In the genomic region with DNA sequence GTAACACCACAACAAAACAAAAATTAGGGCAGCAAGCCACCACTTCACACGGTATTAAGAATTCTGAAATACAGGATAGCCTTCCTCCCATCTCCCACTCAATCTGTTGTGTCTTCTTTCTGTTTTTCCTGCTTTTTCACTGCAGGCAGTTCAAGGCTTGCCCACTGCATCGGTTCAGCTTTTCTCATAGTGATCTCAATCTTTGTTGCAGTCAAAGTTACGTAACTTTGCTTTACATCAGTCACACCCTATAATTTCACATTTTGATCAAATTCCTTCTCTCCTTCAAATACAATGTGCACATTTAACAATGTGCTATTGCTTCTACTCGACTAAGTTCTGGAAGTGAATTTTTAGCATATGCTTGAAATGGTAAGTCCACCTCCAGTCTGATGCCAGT, we compare ENCODE assay signal across 35 cellular contexts.
"Had no signal": no experiment of that assay in that cellular context is flagged by ENCODE, and none has a peak within 500 bp of the region (broad histone marks: within the 10 kb centered on the region; RNA-seq: fewer than 3 reads in every experiment).

No MANE protein-coding gene starts in this region.

- DNase-seq: activated CD4-positive, alpha-beta memory T cell treated with anti-CD3 and anti-CD28 coated beads, Interleukin-2, amount 10 ng/mL, durations not matched to agents 7 days and 5 days; activated CD4-positive, alpha-beta T cell treated with anti-CD3 and anti-CD28 coated beads for 1 hour; activated CD4-positive, alpha-beta T cell treated with anti-CD3 and anti-CD28 coated beads, Interleukin-2, amount 10 ng/mL, durations not matched to agents 7 days and 5 days; activated CD8-positive, alpha-beta memory T cell treated with anti-CD3 and anti-CD28 coated beads, Interleukin-2, amount 50 U/mL, for 48 hours; activated gamma-delta T cell treated with Interleukin-2 at 50 U/mL for 16 hours; activated naive CD4-positive, alpha-beta T cell treated with anti-CD3 and anti-CD28 coated beads, Interleukin-2, amount 50 U/mL, for 16 hours; activated T-cell treated with anti-CD3 and anti-CD28 coated beads, Interleukin-2, amount 50 U/mL, for 24 hours; dorsolateral prefrontal cortex; effector memory CD8-positive, alpha-beta T cell; glutamatergic neuron; kidney; left colon; midbrain; naive thymus-derived CD4-positive, alpha-beta T cell; ovary; small intestine; stimulated activated CD4-positive, alpha-beta T cell treated with anti-CD3 and anti-CD28 coated beads, Interleukin-1b, Interleukin-23, amount 100 ng/mL, for 48 hours; stimulated activated CD4-positive, alpha-beta T cell treated with anti-CD3 and anti-CD28 coated beads, Interleukin-4, amount 100 ng/mL, for 4 hours; stimulated activated CD8-positive, alpha-beta memory T cell treated with anti-CD3 and anti-CD28 coated beads, Interleukin-4, amount 100 ng/mL, for 48 hours; stimulated activated naive CD8-positive, alpha-beta T cell treated with anti-CD3 and anti-CD28 coated beads, Interleukin-15, amount 100 ng/mL, for 72 hours; substantia nigra; T-helper 2 cell; upper lobe of right lung had no signal

- H3K9me3 ChIP-seq: ovary had no signal

- H3K36me3 Mint-ChIP-seq: stimulated activated memory B cell treated with anti-CD40 and anti-IgM and Interleukin-4, amounts not matched to agents 10 μg/mL and 1 μg/mL and 100 μg/mL, for 72 hours had no signal

- H3K27me3 ChIP-seq: cardiac muscle cell, dorsolateral prefrontal cortex, hepatocyte, ovary, upper lobe of right lung had no signal

- H3K4me2 ChIP-seq: hepatocyte had no signal

- H3K4me1 Mint-ChIP-seq: activated CD4-positive, alpha-beta memory T cell treated with anti-CD3 and anti-CD28 coated beads, Interleukin-2, amount 10 ng/mL, durations not matched to agents 7 days and 5 days; activated CD4-positive, alpha-beta T cell treated with anti-CD3 and anti-CD28 coated beads, Interleukin-2, amount 10 ng/mL, durations not matched to agents 7 days and 5 days; activated T-helper 17 cell treated with anti-CD3 and anti-CD28 coated beads, Interleukin-2, amount 50 U/mL, for 72 hours; memory B cell; stimulated activated memory B cell treated with anti-CD40 and anti-IgM and Interleukin-4, amounts not matched to agents 10 μg/mL and 1 μg/mL and 100 μg/mL, for 72 hours; stimulated activated naive CD8-positive, alpha-beta T cell treated with anti-CD3 and anti-CD28 coated beads, Interleukin-15, amount 100 ng/mL, for 72 hours; WTC11 had no signal

- FAIRE-seq: endothelial cell of umbilical vein, frontal cortex, kidney, small intestine had no signal

- H3K9me3 Mint-ChIP-seq: effector memory CD8-positive, alpha-beta T cell had no signal

- H3K27ac Mint-ChIP-seq: activated CD4-positive, alpha-beta memory T cell treated with anti-CD3 and anti-CD28 coated beads, Interleukin-2, amount 10 ng/mL, durations not matched to agents 7 days and 5 days; activated CD4-positive, alpha-beta T cell treated with anti-CD3 and anti-CD28 coated beads, Interleukin-2, amount 10 ng/mL, durations not matched to agents 7 days and 5 days; activated T-cell treated with anti-CD3 and anti-CD28 coated beads, Interleukin-2, amount 50 U/mL, for 24 hours; activated T-helper 17 cell treated with anti-CD3 and anti-CD28 coated beads, Interleukin-2, amount 50 U/mL, for 72 hours; effector memory CD8-positive, alpha-beta T cell; memory B cell; naive thymus-derived CD4-positive, alpha-beta T cell; progenitor cell of endocrine pancreas; stimulated activated memory B cell treated with anti-CD40 and anti-IgM and Interleukin-4, amounts not matched to agents 10 μg/mL and 1 μg/mL and 100 μg/mL, for 72 hours; stimulated activated naive CD8-positive, alpha-beta T cell treated with anti-CD3 and anti-CD28 coated beads, Interleukin-15, amount 100 ng/mL, for 72 hours; WTC11 had no signal

- H3K27ac ChIP-seq: cardiac muscle cell, coronary artery, dorsolateral prefrontal cortex, hepatocyte, ovary, upper lobe of right lung had no signal

- H3K79me2 ChIP-seq: hepatocyte had no signal

- H3K27me3 Mint-ChIP-seq: activated T-cell treated with anti-CD3 and anti-CD28 coated beads, Interleukin-2, amount 50 U/mL, for 24 hours; activated T-helper 17 cell treated with anti-CD3 and anti-CD28 coated beads, Interleukin-2, amount 50 U/mL, for 72 hours; effector memory CD8-positive, alpha-beta T cell; memory B cell; progenitor cell of endocrine pancreas; stimulated activated memory B cell treated with anti-CD40 and anti-IgM and Interleukin-4, amounts not matched to agents 10 μg/mL and 1 μg/mL and 100 μg/mL, for 72 hours; stimulated activated naive CD8-positive, alpha-beta T cell treated with anti-CD3 and anti-CD28 coated beads, Interleukin-15, amount 100 ng/mL, for 72 hours had no signal

- H3K4me3 ChIP-seq: cardiac muscle cell, coronary artery, dorsolateral prefrontal cortex, hepatocyte, ovary, upper lobe of right lung had no signal

- H3K4me1 ChIP-seq: upper lobe of right lung had no signal

- H3K4me3 Mint-ChIP-seq: activated CD4-positive, alpha-beta memory T cell treated with anti-CD3 and anti-CD28 coated beads, Interleukin-2, amount 10 ng/mL, durations not matched to agents 7 days and 5 days; activated CD4-positive, alpha-beta T cell treated with anti-CD3 and anti-CD28 coated beads, Interleukin-2, amount 10 ng/mL, durations not matched to agents 7 days and 5 days; activated T-cell treated with anti-CD3 and anti-CD28 coated beads, Interleukin-2, amount 50 U/mL, for 24 hours; activated T-helper 17 cell treated with anti-CD3 and anti-CD28 coated beads, Interleukin-2, amount 50 U/mL, for 72 hours; effector memory CD8-positive, alpha-beta T cell; memory B cell; naive thymus-derived CD4-positive, alpha-beta T cell; stimulated activated memory B cell treated with anti-CD40 and anti-IgM and Interleukin-4, amounts not matched to agents 10 μg/mL and 1 μg/mL and 100 μg/mL, for 72 hours; stimulated activated naive CD8-positive, alpha-beta T cell treated with anti-CD3 and anti-CD28 coated beads, Interleukin-15, amount 100 ng/mL, for 72 hours; WTC11 had no signal

- H2AFZ ChIP-seq: hepatocyte had no signal

- H3K36me3 ChIP-seq: cardiac muscle cell, ovary, upper lobe of right lung had no signal

- ATAC-seq: activated T-helper 17 cell treated with anti-CD3 and anti-CD28 coated beads, Interleukin-2, amount 50 U/mL, for 72 hours; effector memory CD8-positive, alpha-beta T cell; esophagus mucosa; left colon; naive thymus-derived CD4-positive, alpha-beta T cell; sciatic nerve; stimulated activated memory B cell treated with anti-CD40 and anti-IgM and Interleukin-4, amounts not matched to agents 10 μg/mL and 1 μg/mL and 100 μg/mL, for 72 hours; stimulated activated naive CD8-positive, alpha-beta T cell treated with anti-CD3 and anti-CD28 coated beads, Interleukin-15, amount 100 ng/mL, for 72 hours; upper lobe of right lung; WTC11 had no signal
